Comparison of ENCODE assay signal across 9 cellular contexts in genomic region chr3:177448987-177449975, GRCh38.
DNase-seq lines count a peak whose midpoint lies in the region; ATAC-seq, FAIRE-seq and TF ChIP-seq lines count a peak whose summit lies in the region.
"Had no signal": no experiment of that assay in that cellular context is flagged by ENCODE, and none has a peak within 500 bp of the region (broad histone marks: within the 10 kb centered on the region; RNA-seq: fewer than 3 reads in every experiment).

No MANE protein-coding gene starts in this region.

- H4K20me1 ChIP-seq in GM23248 (ENCODE audit: insufficient read depth): no peaks in the 10 kb centered on the region

- H3K4me3 Mint-ChIP-seq in mesothelial cell of epicardium: no peak overlapping the region

- no peak overlapping the region for H2AFZ ChIP-seq in GM23248

- in situ Hi-C loops in GM23248 (cut with MboI): no loop called here

- no peaks in the 10 kb centered on the region for H3K9me3 ChIP-seq in GM23248 (ENCODE audit: low read depth)
- H3K9me3 ChIP-seq: thyroid gland had no signal

- DNase-seq in EL (peak; percentile 36), HK-2 (ENCODE audit: unreplicated experiment) (peak; percentile 77), mesothelial cell of epicardium (ENCODE audit: low spot score in 2 of 2, unreplicated experiment in 2 of 2) (no peak), GOT3 (lab: John Stamatoyannopoulos, UW) (no peak), frontal cortex (ENCODE audit: low spot score in 2 of 2) (no peak), GM23248 (no peak)
- peak; percentile 3 for DNase-seq in activated effector memory CD4-positive, alpha-beta T cell treated with Interleukin-2 at 50 U/mL for 16 hours

- no peak overlapping the region for H3K4me2 ChIP-seq in GM23248 (ENCODE audit: unreplicated experiment)

- no peak for TF ChIP-seq CTCF in mesothelial cell of epicardium (IDR thresholded peaks at IDR 0.05; ENCODE audit: unreplicated experiment)

- WGBS in GM23248 (ENCODE audit: low coverage in 1 of 2, low lambda C conversion rate in 2 of 2, missing lambda C conversion rate in 2 of 2), 2 experiments: 91 to 92% methylated on average over 8 of the region's 8 CpGs

- FAIRE-seq in frontal cortex (lab: Jason Lieb, UNC): no peak

- H3K27me3 Mint-ChIP-seq in mesothelial cell of epicardium (ENCODE audit: low read depth): no peaks in the 10 kb centered on the region

- H3K79me2 ChIP-seq in GM23248 (ENCODE audit: insufficient read depth): no peaks in the 10 kb centered on the region

- no peak overlapping the region for H3K9ac ChIP-seq in GM23248

- ATAC-seq in GM21423 (IDR thresholded peaks at IDR 0.05; ENCODE audit: unreplicated experiment): peak; percentile 96

- no peaks in the 10 kb centered on the region for H3K36me3 ChIP-seq in GM23248 (ENCODE audit: low read depth)
- H3K36me3 ChIP-seq: thyroid gland had no signal

- no peaks in the 10 kb centered on the region for H3K9me3 Mint-ChIP-seq in mesothelial cell of epicardium

- H3K27ac ChIP-seq in GM23248: no peak overlapping the region

- no peaks in the 10 kb centered on the region for H3K27me3 ChIP-seq in GM23248 (replicated peaks; ENCODE audit: insufficient read depth)
- H3K27me3 ChIP-seq: thyroid gland had no signal

- no peaks in the 10 kb centered on the region for H3K36me3 Mint-ChIP-seq in mesothelial cell of epicardium

- no peak overlapping the region for H3K4me3 ChIP-seq in GM23248
- H3K4me3 ChIP-seq: thyroid gland had no signal

- peak overlapping the region; percentile 84 for H3K27ac Mint-ChIP-seq in mesothelial cell of epicardium

- H3K4me1 ChIP-seq in GM23248 (ENCODE audit: insufficient read depth): peaks cover 16% of the 10 kb centered on the region

- H3K4me1 Mint-ChIP-seq in mesothelial cell of epicardium: peaks cover 22% of the 10 kb centered on the region

- peaks cover 15% of the 10 kb centered on the region for H3F3A ChIP-seq in GM23248 (ENCODE audit: insufficient read depth)

- no peaks in the 10 kb centered on the region for H3K9me2 ChIP-seq in GM23248 (ENCODE audit: insufficient read depth)

Comparison
In these comparisons a context has a peak if more than half of its experiments do, and no peak if none do; other contexts are left out.
1. DNase-seq: peak in EL (single experiment), HK-2 (single experiment) and activated effector memory CD4-positive, alpha-beta T cell treated with Interleukin-2 at 50 U/mL for 16 hours (single experiment); none in mesothelial cell of epicardium (0 of 2), GOT3 (single experiment), frontal cortex (0 of 2) and GM23248 (single experiment).